In genomic region chr14:54475187-54475881, GRCh38 we compare ENCODE assay signal across 21 cellular contexts. TPM values are rescaled to one million over a fixed set of nuclear protein-coding genes. Genes with fewer than 3 reads are reported as not detected.
DNase-seq lines count a peak whose midpoint lies in the region; ATAC-seq and TF ChIP-seq lines count a peak whose summit lies in the region.
"Had no signal": no experiment of that assay in that cellular context is flagged by ENCODE, and none has a peak within 500 bp of the region (broad histone marks: within the 10 kb centered on the region; RNA-seq: fewer than 3 reads in every experiment).

No MANE protein-coding gene starts in this region.

- H3K79me2 ChIP-seq in GM23338 (replicated peaks; ENCODE audit: insufficient read depth), result no peaks in the 10 kb centered on the region

- H3K36me3 Mint-ChIP-seq in CD14-positive monocyte (peaks cover 69 to 73% of the 10 kb centered on the region in 2 donors), GM23338 (ENCODE audit: low read depth) (peaks cover 11% of the 10 kb centered on the region; the same call in 2 of the 3 replicates), nephron (ENCODE audit: low read depth) (peaks cover 48% of the 10 kb centered on the region)
- peaks cover 29% of the 10 kb centered on the region for H3K36me3 Mint-ChIP-seq in central memory CD8-positive, alpha-beta T cell (ENCODE audit: insufficient read depth)
- H3K36me3 Mint-ChIP-seq in activated CD8-positive, alpha-beta T cell treated with anti-CD3 and anti-CD28 coated beads for 36 hours (ENCODE audit: low read depth), result peaks cover 30% of the 10 kb centered on the region

- no peaks in the 10 kb centered on the region for H3K27me3 ChIP-seq in GM23338 (ENCODE audit: insufficient read depth)
- H3K27me3 ChIP-seq: body of pancreas, heart left ventricle had no signal

- CTCF ChIA-PET in activated CD8-positive, alpha-beta T cell treated with anti-CD3 and anti-CD28 coated beads for 36 hours (lab: Charles Lee), result no interaction called here

- POLR2A ChIA-PET in activated CD8-positive, alpha-beta T cell treated with anti-CD3 and anti-CD28 coated beads for 36 hours (lab: Charles Lee), result no interaction called here

- intact Hi-C loops in CD14-positive monocyte (cut with micrococcal nuclease), result no loop called here
- intact Hi-C loops in activated CD8-positive, alpha-beta T cell treated with anti-CD3 and anti-CD28 coated beads for 36 hours (cut with micrococcal nuclease), result no loop called here

- DNase-seq in CD14-positive monocyte (ENCODE audit: low spot score) (no peak), GM23338 (ENCODE audit: low spot score) (no peak), hippocampal formation (lab: John Stamatoyannopoulos, UW) (no peak), coronary artery (ENCODE audit: low spot score) (no peak), SIG-M5 (lab: John Stamatoyannopoulos, UW) (no peak)
- no peak for DNase-seq in central memory CD8-positive, alpha-beta T cell (ENCODE audit: low spot score in 2 of 2)
- DNase-seq in activated CD8-positive, alpha-beta T cell treated with anti-CD3 and anti-CD28 coated beads for 36 hours, result no peak
- DNase-seq: activated naive CD4-positive, alpha-beta T cell treated with anti-CD3 and anti-CD28 coated beads, Interleukin-2, amount 50 U/mL, for 16 hours; activated T-cell treated with anti-CD3 and anti-CD28 coated beads, Interleukin-2, amount 50 U/mL, for 1 hour; AML-193; body of pancreas; heart left ventricle; islet precursor cell; lower lobe of right lung; NCI-H2029; NCI-H446; RPMI8226; stimulated activated CD4-positive, alpha-beta T cell treated with anti-CD3 and anti-CD28 coated beads, Interleukin-4, amount 100 ng/mL, for 4 hours had no signal

- H4K20me1 ChIP-seq in GM23338 (replicated peaks; ENCODE audit: insufficient read depth), result no peaks in the 10 kb centered on the region; the same call in 1 of the 2 replicates

- H3K27me3 Mint-ChIP-seq in CD14-positive monocyte (ENCODE audit: low read depth in 3 of 3) (no peaks in the 10 kb centered on the region), GM23338 (ENCODE audit: insufficient read depth, low read depth, poor library complexity) (no peaks in the 10 kb centered on the region), nephron (ENCODE audit: low read depth) (no peaks in the 10 kb centered on the region)
- no peaks in the 10 kb centered on the region for H3K27me3 Mint-ChIP-seq in central memory CD8-positive, alpha-beta T cell
- no peaks in the 10 kb centered on the region for H3K27me3 Mint-ChIP-seq in activated CD8-positive, alpha-beta T cell treated with anti-CD3 and anti-CD28 coated beads for 36 hours

- H3K4me1 Mint-ChIP-seq in CD14-positive monocyte (peaks cover 6% of the 10 kb centered on the region), GM23338 (peaks cover 13% of the 10 kb centered on the region; the same call in 2 of the 3 replicates), nephron (peaks cover 63% of the 10 kb centered on the region)
- H3K4me1 Mint-ChIP-seq in central memory CD8-positive, alpha-beta T cell, result peaks cover 4% of the 10 kb centered on the region
- peaks cover 10% of the 10 kb centered on the region for H3K4me1 Mint-ChIP-seq in activated CD8-positive, alpha-beta T cell treated with anti-CD3 and anti-CD28 coated beads for 36 hours (ENCODE audit: low read depth)

- TF ChIP-seq CTCF in CD14-positive monocyte (IDR thresholded peaks at IDR 0.05) (no peak), GM23338 (conservative IDR thresholded peaks at IDR 0.05; ENCODE audit: low read depth in 2 of 2) (no peak), nephron (IDR thresholded peaks at IDR 0.05; ENCODE audit: unreplicated experiment in 3 of 3) (no peak), coronary artery (IDR thresholded peaks at IDR 0.05) (no peak)
- TF ChIP-seq CTCF in activated CD8-positive, alpha-beta T cell treated with anti-CD3 and anti-CD28 coated beads for 36 hours (IDR thresholded peaks at IDR 0.05), result no peak

- H3K27ac ChIP-seq in GM23338 (ENCODE audit: low read depth) (0 out of 2 replicates have a peak overlapping the region, but pooled peaks have one; percentile 27), coronary artery (no peak overlapping the region)
- H3K27ac ChIP-seq: heart left ventricle, lower lobe of right lung, skin epidermis had no signal

- H3K9me3 Mint-ChIP-seq in CD14-positive monocyte (peaks cover 0 to 2% (median 0%) of the 10 kb centered on the region in 7 donors), GM23338 (no peaks in the 10 kb centered on the region), nephron (no peaks in the 10 kb centered on the region)
- H3K9me3 Mint-ChIP-seq in central memory CD8-positive, alpha-beta T cell, result no peaks in the 10 kb centered on the region
- H3K9me3 Mint-ChIP-seq in activated CD8-positive, alpha-beta T cell treated with anti-CD3 and anti-CD28 coated beads for 36 hours, result no peaks in the 10 kb centered on the region

- H3F3A ChIP-seq in GM23338 (replicated peaks; ENCODE audit: low read depth), result no peaks in the 10 kb centered on the region

- H3K9me2 ChIP-seq in GM23338 (ENCODE audit: insufficient read depth), result no peaks in the 10 kb centered on the region

- ATAC-seq in GM23338, result no peak
- ATAC-seq in central memory CD8-positive, alpha-beta T cell (replicated peaks; ENCODE audit: extremely low read depth, poor library complexity, severe bottlenecking), result no peak
- ATAC-seq in activated CD8-positive, alpha-beta T cell treated with anti-CD3 and anti-CD28 coated beads for 36 hours, result no peak
- ATAC-seq: body of pancreas, esophagus mucosa, heart left ventricle, lower lobe of right lung had no signal

- H3K36me3 ChIP-seq in GM23338 (ENCODE audit: insufficient read depth), result peaks cover 9% of the 10 kb centered on the region

- no peak overlapping the region for H3K4me3 ChIP-seq in GM23338
- H3K4me3 ChIP-seq in coronary artery, result no peak overlapping the region
- H3K4me3 ChIP-seq: body of pancreas, heart left ventricle, lower lobe of right lung, skin epidermis had no signal

- no peak overlapping the region for H3K4me3 Mint-ChIP-seq in CD14-positive monocyte
- no peak overlapping the region for H3K4me3 Mint-ChIP-seq in GM23338
- H3K4me3 Mint-ChIP-seq in central memory CD8-positive, alpha-beta T cell, result no peak overlapping the region
- H3K4me3 Mint-ChIP-seq in nephron, result peak overlapping the region in 1 of 3 experiments; percentile 0
- no peak overlapping the region for H3K4me3 Mint-ChIP-seq in activated CD8-positive, alpha-beta T cell treated with anti-CD3 and anti-CD28 coated beads for 36 hours

- H3K4me1 ChIP-seq in GM23338 (ENCODE audit: insufficient read depth), result no peaks in the 10 kb centered on the region
- H3K4me1 ChIP-seq: lower lobe of right lung had no signal

- H3K27ac Mint-ChIP-seq in CD14-positive monocyte (peak overlapping the region in 4 of 7 donors; percentile 16 to 67 (median 20)), GM23338 (peak overlapping the region; percentile 10; the same call in 1 of the 2 replicates), nephron (peak overlapping the region; percentile 17 to 51 (median 32))
- H3K27ac Mint-ChIP-seq in central memory CD8-positive, alpha-beta T cell (ENCODE audit: low read depth), result peak overlapping the region; percentile 47
- no peak overlapping the region for H3K27ac Mint-ChIP-seq in activated CD8-positive, alpha-beta T cell treated with anti-CD3 and anti-CD28 coated beads for 36 hours

- H3K4me2 ChIP-seq in GM23338, result no peak overlapping the region

- no peak overlapping the region for H2AFZ ChIP-seq in GM23338

TF ChIP-seq in GM23338, 12 proteins besides CTCF, POLR2A, EP300 and RAD21 (continues in another document):
- no peak for TF ChIP-seq REST (IDR thresholded peaks at IDR 0.05; ENCODE audit: unreplicated experiment)

RNA-seq across cellular contexts. Expression of gene GMFB, which starts 13.4 kb away (rescaled TPM):
- polyA plus RNA-seq in CD14-positive monocyte (10 to 100 TPM; 26.1 to 41.1 TPM), GM23338 (2016; fragmentation: Nextera tagmentation; extraction: Ambion mirVana) (44.4 and 56.5 TPM in 2 replicates)
- 88.3 and 94.3 TPM in 2 replicates for total RNA-seq in GM23338 (2014; rRNA removed; shearing (Covaris generic))
- total RNA-seq in activated CD8-positive, alpha-beta T cell treated with anti-CD3 and anti-CD28 coated beads for 36 hours, result 10 to 100 TPM; 29.2 to 32.1 TPM

RNA-seq across cellular contexts. Expression of gene CNIH1, which starts 34.2 kb away (rescaled TPM):
- polyA plus RNA-seq in CD14-positive monocyte (100 to 1,000 TPM; 138 to 162 TPM), GM23338 (2016; fragmentation: Nextera tagmentation; extraction: Ambion mirVana) (135 and 141 TPM in 2 replicates)
- 172 and 197 TPM in 2 replicates for total RNA-seq in GM23338 (2014; rRNA removed; shearing (Covaris generic))
- total RNA-seq in activated CD8-positive, alpha-beta T cell treated with anti-CD3 and anti-CD28 coated beads for 36 hours, result 10 to 100 TPM; 82.0 to 82.7 TPM

RNA-seq across cellular contexts. Expression of gene CGRRF1, which starts 34.4 kb away (rescaled TPM):
- polyA plus RNA-seq in CD14-positive monocyte, result 10 to 100 TPM; 18.6 to 19.4 TPM
- 18.8 and 20.7 TPM in 2 replicates for total RNA-seq in GM23338 (2014; rRNA removed; shearing (Covaris generic))
- 23.0 and 28.3 TPM in 2 replicates for polyA plus RNA-seq in GM23338 (2016; fragmentation: Nextera tagmentation; extraction: Ambion mirVana)
- 10 to 100 TPM in 1 of 2 experiments, 1 to 10 TPM in 1; 9.6 to 10.0 TPM for total RNA-seq in activated CD8-positive, alpha-beta T cell treated with anti-CD3 and anti-CD28 coated beads for 36 hours
